In genomic region chr12:113954547-113954946, GRCh38 we compare ENCODE assay signal across 28 cellular contexts.
"Had no signal": no experiment of that assay in that cellular context is flagged by ENCODE, and none has a peak within 500 bp of the region (broad histone marks: within the 10 kb centered on the region; RNA-seq: fewer than 3 reads in every experiment).

No MANE protein-coding gene starts in this region.

- FAIRE-seq: colon had no signal

- DNase-seq: activated CD4-positive, alpha-beta memory T cell treated with anti-CD3 and anti-CD28 coated beads, Interleukin-2, amount 10 ng/mL, durations not matched to agents 7 days and 5 days; activated CD4-positive, alpha-beta T cell treated with anti-CD3 and anti-CD28 coated beads for 1 hour; activated CD4-positive, alpha-beta T cell treated with anti-CD3 and anti-CD28 coated beads for 36 hours; activated CD4-positive, alpha-beta T cell treated with anti-CD3 and anti-CD28 coated beads for 48 hours; activated CD4-positive, alpha-beta T cell treated with anti-CD3 and anti-CD28 coated beads, Interleukin-2, amount 10 ng/mL, durations not matched to agents 7 days and 5 days; activated CD4-positive, alpha-beta T cell treated with anti-CD3 and anti-CD28 coated beads, Interleukin-2, amount 50 U/mL, for 48 hours; activated CD4-positive, CD25-positive, alpha-beta regulatory T cell; activated CD8-positive, alpha-beta memory T cell treated with anti-CD3 and anti-CD28 coated beads for 24 hours; activated CD8-positive, alpha-beta memory T cell treated with anti-CD3 and anti-CD28 coated beads, Interleukin-2, amount 10 ng/mL, durations not matched to agents 7 days and 5 days; activated CD8-positive, alpha-beta memory T cell treated with anti-CD3 and anti-CD28 coated beads, Interleukin-2, amount 50 U/mL, for 48 hours; activated CD8-positive, alpha-beta T cell treated with anti-CD3 and anti-CD28 coated beads, Interleukin-2, amount 10 ng/mL, durations not matched to agents 7 days and 5 days; activated effector memory CD4-positive, alpha-beta T cell treated with Interleukin-2 at 50 U/mL for 16 hours; activated gamma-delta T cell; activated naive CD4-positive, alpha-beta T cell treated with anti-CD3 and anti-CD28 coated beads, Interleukin-2, amount 10 ng/mL, durations not matched to agents 7 days and 5 days; activated naive CD4-positive, alpha-beta T cell treated with Interleukin-2 at 50 U/mL for 16 hours; activated naive CD8-positive, alpha-beta T cell treated with anti-CD3 and anti-CD28 coated beads, Interleukin-2, amount 10 ng/mL, durations not matched to agents 7 days and 5 days; activated naive CD8-positive, alpha-beta T cell treated with anti-CD3 and anti-CD28 coated beads, Interleukin-2, amount 50 U/mL, for 24 hours; activated T-cell treated with anti-CD3 and anti-CD28 coated beads, Interleukin-2, amount 50 U/mL, for 1 hour; activated T-cell treated with anti-CD3 and anti-CD28 coated beads, Interleukin-2, amount 50 U/mL, for 48 hours; amygdala; anterior cingulate cortex; central memory CD4-positive, alpha-beta T cell; T-helper 17 cell; T1000 had no signal

- H3K27me3 ChIP-seq: ascending aorta had no signal

- H3K4me3 ChIP-seq: ascending aorta had no signal

- H3K9me3 ChIP-seq: ascending aorta had no signal

- H3K4me1 ChIP-seq: ascending aorta had no signal

- ATAC-seq: activated CD4-positive, alpha-beta T cell treated with anti-CD3 and anti-CD28 coated beads for 36 hours; activated CD4-positive, CD25-positive, alpha-beta regulatory T cell treated with anti-CD3 and anti-CD28 coated beads, Interleukin-2, amount 50 U/mL, for 24 hours; activated CD8-positive, alpha-beta memory T cell treated with anti-CD3 and anti-CD28 coated beads, Interleukin-2, amount 10 ng/mL, durations not matched to agents 7 days and 5 days; activated CD8-positive, alpha-beta T cell treated with anti-CD3 and anti-CD28 coated beads, Interleukin-2, amount 10 ng/mL, durations not matched to agents 7 days and 5 days; activated naive CD8-positive, alpha-beta T cell treated with anti-CD3 and anti-CD28 coated beads, Interleukin-2, amount 50 U/mL, for 24 hours; T-helper 17 cell had no signal

- H3K27ac ChIP-seq: ascending aorta, WERI-Rb-1 had no signal
